ENCODE assay signal across 8 cellular contexts in the genomic region with DNA sequence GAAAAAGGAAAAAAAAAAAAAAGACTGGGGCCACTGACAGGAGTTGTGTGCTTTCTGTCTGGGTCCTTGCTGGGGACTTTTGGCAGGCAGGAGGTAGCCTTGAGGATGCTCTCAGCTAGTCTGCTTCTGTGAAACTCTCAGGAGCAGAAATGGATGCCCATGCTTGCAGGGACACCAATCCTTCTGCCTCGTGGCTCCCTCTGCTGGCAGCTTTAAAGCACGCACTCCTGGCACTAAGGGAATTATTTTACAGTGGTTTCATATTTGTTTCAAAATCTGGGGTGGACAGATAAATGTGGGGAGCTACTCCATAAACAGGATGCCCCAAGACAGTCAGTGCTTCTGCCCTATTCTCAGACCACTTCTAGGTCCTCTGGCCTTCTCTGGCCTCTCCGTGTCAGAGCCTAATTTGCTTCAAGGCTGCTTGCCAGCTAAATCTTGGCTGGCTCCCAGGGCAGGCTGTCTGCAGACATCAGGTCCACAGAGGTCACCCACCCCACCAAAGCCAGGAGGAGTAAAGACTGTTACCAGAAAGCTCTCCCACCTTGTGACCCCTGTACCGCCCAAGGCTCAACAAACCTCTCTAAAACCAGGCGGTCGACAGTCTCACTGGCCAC. TPM values are rescaled to one million over a fixed set of nuclear protein-coding genes. Genes with fewer than 3 reads are reported as not detected.
DNase-seq lines count a peak whose midpoint lies in the region; ATAC-seq, FAIRE-seq and TF ChIP-seq lines count a peak whose summit lies in the region.

No MANE protein-coding gene starts in this region.

- peak; percentile 90 for FAIRE-seq in GM19239 (lab: Jason Lieb, UNC)

- peak; percentile 94 for TF ChIP-seq CTCF in chondrocyte (IDR thresholded peaks at IDR 0.05)
- TF ChIP-seq CTCF in left lung (IDR thresholded peaks at IDR 0.05), result peak; percentile 82 to 85

- H3K27ac Mint-ChIP-seq in chondrocyte (ENCODE audit: unreplicated experiment), result peak overlapping the region; percentile 42

- H3K9me3 ChIP-seq in left lung, result no peaks in the 10 kb centered on the region

- no peaks in the 10 kb centered on the region for H3K36me3 ChIP-seq in left lung

- in situ Hi-C loops in ACHN (cut with HindIII; ENCODE audit: low pct_ligation_motif_present, low pct_unique_long_range_greater_than_20kb, low sequenced_read_pairs), result no loop called here

- peaks cover 0 to 2% of the 10 kb centered on the region in 2 donors for H3K4me1 ChIP-seq in left lung

- ATAC-seq in left lung, result peak; percentile 95
- no peak for ATAC-seq in HG02938 (IDR thresholded peaks at IDR 0.05; ENCODE audit: unreplicated experiment)

- no peaks in the 10 kb centered on the region for H3K9me3 Mint-ChIP-seq in chondrocyte (ENCODE audit: low read depth)

- DNase-seq in ACHN (peak; percentile 63), GM19239 (ENCODE audit: insufficient read length, low spot score) (peak; percentile 71), NCI-H460 (ENCODE audit: extremely low read depth, low read depth) (peak; percentile 65), chondrocyte (ENCODE audit: low spot score) (no peak), left lung (peak; percentile 80 to 85)
- DNase-seq in activated CD4-positive, alpha-beta T cell treated with anti-CD3 and anti-CD28 coated beads for 4 hours, result peak; percentile 74 to 82
- DNase-seq in stimulated activated CD4-positive, alpha-beta T cell treated with anti-CD3 and anti-CD28 coated beads, Interleukin-4, amount 100 ng/mL, for 24 hours, result peak; percentile 82

- no peaks in the 10 kb centered on the region for H3K27me3 ChIP-seq in left lung

- intact Hi-C loops in left lung (cut with DNase I), result loop anchor here in 1 of 2 donors (5.0 to 10.0 kb wide), 2 partner anchors 37 to 124 kb away; partner anchors contain the start of genes AMIGO3 and INKA1

- no peak overlapping the region for H3K4me3 ChIP-seq in left lung

- no peak overlapping the region for H3K27ac ChIP-seq in left lung

- H3K27me3 Mint-ChIP-seq in chondrocyte (ENCODE audit: low read depth), result no peaks in the 10 kb centered on the region

- no peak overlapping the region for H3K4me3 Mint-ChIP-seq in chondrocyte (ENCODE audit: unreplicated experiment)

- no peaks in the 10 kb centered on the region for H3K36me3 Mint-ChIP-seq in chondrocyte (ENCODE audit: low read depth)

- peaks cover 13% of the 10 kb centered on the region for H3K4me1 Mint-ChIP-seq in chondrocyte (ENCODE audit: low read depth)

RNA-seq across cellular contexts. Expression of gene TRAIP, which starts 17.1 kb away (rescaled TPM):
- total RNA-seq in NCI-H460 (2014; rRNA removed; shearing (Covaris generic)), result 5.3 and 5.7 TPM in 2 replicates
- 32.3 and 37.0 TPM in 2 replicates for polyA plus RNA-seq in NCI-H460 (2014; cell fraction: nucleus; rRNA removed)
- total RNA-seq in chondrocyte (2.3 to 5.9 TPM (median 2.7 TPM) in 3 replicates), left lung (1 to 10 TPM; 2.4 to 2.5 TPM)

RNA-seq across cellular contexts. Expression of gene UBA7, which starts 25.5 kb away (rescaled TPM):
- 1.4 and 2.2 TPM in 2 replicates for total RNA-seq in NCI-H460 (2014; rRNA removed; shearing (Covaris generic))
- 10.9 and 12.2 TPM in 2 replicates for polyA plus RNA-seq in NCI-H460 (2014; cell fraction: nucleus; rRNA removed)
- 25.6 to 45.3 TPM (median 26.3 TPM) in 3 replicates for total RNA-seq in chondrocyte
- 100 to 1,000 TPM in 1 of 2 donors, 10 to 100 TPM in 1; 97.4 to 121 TPM for total RNA-seq in left lung

RNA-seq across cellular contexts. Expression of gene CAMKV, which starts 30.4 kb away (rescaled TPM):
- total RNA-seq in NCI-H460 (2014; rRNA removed; shearing (Covaris generic)), result 0.26 TPM in 1 of 2 replicates, not detected in the other
- 0.18 and 0.47 TPM in 2 replicates for polyA plus RNA-seq in NCI-H460 (2014; cell fraction: nucleus; rRNA removed)
- total RNA-seq in chondrocyte, result not detected in 3 replicates
- not detected for total RNA-seq in left lung

RNA-seq across cellular contexts. Expression of gene INKA1, which starts 36.2 kb away (rescaled TPM):
- 0.10 and 0.26 TPM in 2 replicates for total RNA-seq in NCI-H460 (2014; rRNA removed; shearing (Covaris generic))
- 1.0 and 1.5 TPM in 2 replicates for polyA plus RNA-seq in NCI-H460 (2014; cell fraction: nucleus; rRNA removed)
- total RNA-seq in chondrocyte (4.1 to 7.9 TPM (median 7.9 TPM) in 3 replicates), left lung (1 to 10 TPM; 3.7 to 6.3 TPM)

RNA-seq across cellular contexts. Expression of gene CDHR4, which starts 39.6 kb away (rescaled TPM):
- total RNA-seq in NCI-H460 (2014; rRNA removed; shearing (Covaris generic)), result not detected in 2 replicates
- polyA plus RNA-seq in NCI-H460 (2014; cell fraction: nucleus; rRNA removed), result not detected in 2 replicates
- total RNA-seq in chondrocyte (not detected in 3 replicates), left lung (1 to 10 TPM in 1 of 2 donors, under 1 TPM in 1; 0.20 to 6.1 TPM)
